ENCODE assay signal across 1 cellular context in genomic region chr2:43170733-43171101, GRCh38.
TF ChIP-seq lines count a peak whose summit lies in the region.

No MANE protein-coding gene starts in this region.

TF ChIP-seq in GM23338, 12 proteins besides CTCF, POLR2A, EP300 and RAD21 (continued from another document):
- TF ChIP-seq, protein P1, sequence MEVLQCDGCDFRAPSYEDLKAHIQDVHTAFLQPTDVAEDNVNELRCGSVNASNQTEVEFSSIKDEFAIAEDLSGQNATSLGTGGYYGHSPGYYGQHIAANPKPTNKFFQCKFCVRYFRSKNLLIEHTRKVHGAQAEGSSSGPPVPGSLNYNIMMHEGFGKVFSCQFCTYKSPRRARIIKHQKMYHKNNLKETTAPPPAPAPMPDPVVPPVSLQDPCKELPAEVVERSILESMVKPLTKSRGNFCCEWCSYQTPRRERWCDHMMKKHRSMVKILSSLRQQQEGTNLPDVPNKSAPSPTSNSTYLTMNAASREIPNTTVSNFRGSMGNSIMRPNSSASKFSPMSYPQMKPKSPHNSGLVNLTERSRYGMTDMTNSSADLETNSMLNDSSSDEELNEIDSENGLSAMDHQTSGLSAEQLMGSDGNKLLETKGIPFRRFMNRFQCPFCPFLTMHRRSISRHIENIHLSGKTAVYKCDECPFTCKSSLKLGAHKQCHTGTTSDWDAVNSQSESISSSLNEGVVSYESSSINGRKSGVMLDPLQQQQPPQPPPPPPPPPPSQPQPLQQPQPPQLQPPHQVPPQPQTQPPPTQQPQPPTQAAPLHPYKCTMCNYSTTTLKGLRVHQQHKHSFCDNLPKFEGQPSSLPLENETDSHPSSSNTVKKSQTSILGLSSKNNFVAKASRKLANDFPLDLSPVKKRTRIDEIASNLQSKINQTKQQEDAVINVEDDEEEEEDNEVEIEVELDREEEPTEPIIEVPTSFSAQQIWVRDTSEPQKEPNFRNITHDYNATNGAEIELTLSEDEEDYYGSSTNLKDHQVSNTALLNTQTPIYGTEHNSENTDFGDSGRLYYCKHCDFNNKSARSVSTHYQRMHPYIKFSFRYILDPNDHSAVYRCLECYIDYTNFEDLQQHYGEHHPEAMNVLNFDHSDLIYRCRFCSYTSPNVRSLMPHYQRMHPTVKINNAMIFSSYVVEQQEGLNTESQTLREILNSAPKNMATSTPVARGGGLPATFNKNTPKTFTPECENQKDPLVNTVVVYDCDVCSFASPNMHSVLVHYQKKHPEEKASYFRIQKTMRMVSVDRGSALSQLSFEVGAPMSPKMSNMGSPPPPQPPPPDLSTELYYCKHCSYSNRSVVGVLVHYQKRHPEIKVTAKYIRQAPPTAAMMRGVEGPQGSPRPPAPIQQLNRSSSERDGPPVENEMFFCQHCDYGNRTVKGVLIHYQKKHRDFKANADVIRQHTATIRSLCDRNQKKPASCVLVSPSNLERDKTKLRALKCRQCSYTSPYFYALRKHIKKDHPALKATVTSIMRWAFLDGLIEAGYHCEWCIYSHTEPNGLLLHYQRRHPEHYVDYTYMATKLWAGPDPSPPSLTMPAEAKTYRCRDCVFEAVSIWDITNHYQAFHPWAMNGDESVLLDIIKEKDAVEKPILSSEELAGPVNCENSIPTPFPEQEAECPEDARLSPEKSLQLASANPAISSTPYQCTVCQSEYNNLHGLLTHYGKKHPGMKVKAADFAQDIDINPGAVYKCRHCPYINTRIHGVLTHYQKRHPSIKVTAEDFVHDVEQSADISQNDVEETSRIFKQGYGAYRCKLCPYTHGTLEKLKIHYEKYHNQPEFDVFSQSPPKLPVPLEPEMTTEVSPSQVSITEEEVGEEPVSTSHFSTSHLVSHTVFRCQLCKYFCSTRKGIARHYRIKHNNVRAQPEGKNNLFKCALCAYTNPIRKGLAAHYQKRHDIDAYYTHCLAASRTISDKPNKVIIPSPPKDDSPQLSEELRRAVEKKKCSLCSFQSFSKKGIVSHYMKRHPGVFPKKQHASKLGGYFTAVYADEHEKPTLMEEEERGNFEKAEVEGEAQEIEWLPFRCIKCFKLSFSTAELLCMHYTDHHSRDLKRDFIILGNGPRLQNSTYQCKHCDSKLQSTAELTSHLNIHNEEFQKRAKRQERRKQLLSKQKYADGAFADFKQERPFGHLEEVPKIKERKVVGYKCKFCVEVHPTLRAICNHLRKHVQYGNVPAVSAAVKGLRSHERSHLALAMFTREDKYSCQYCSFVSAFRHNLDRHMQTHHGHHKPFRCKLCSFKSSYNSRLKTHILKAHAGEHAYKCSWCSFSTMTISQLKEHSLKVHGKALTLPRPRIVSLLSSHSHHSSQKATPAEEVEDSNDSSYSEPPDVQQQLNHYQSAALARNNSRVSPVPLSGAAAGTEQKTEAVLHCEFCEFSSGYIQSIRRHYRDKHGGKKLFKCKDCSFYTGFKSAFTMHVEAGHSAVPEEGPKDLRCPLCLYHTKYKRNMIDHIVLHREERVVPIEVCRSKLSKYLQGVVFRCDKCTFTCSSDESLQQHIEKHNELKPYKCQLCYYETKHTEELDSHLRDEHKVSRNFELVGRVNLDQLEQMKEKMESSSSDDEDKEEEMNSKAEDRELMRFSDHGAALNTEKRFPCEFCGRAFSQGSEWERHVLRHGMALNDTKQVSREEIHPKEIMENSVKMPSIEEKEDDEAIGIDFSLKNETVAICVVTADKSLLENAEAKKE (CRISPR knock-in tag; IDR thresholded peaks at IDR 0.05): no peak
- TF ChIP-seq, protein P2, sequence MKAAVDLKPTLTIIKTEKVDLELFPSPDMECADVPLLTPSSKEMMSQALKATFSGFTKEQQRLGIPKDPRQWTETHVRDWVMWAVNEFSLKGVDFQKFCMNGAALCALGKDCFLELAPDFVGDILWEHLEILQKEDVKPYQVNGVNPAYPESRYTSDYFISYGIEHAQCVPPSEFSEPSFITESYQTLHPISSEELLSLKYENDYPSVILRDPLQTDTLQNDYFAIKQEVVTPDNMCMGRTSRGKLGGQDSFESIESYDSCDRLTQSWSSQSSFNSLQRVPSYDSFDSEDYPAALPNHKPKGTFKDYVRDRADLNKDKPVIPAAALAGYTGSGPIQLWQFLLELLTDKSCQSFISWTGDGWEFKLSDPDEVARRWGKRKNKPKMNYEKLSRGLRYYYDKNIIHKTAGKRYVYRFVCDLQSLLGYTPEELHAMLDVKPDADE (IDR thresholded peaks at IDR 0.05): no peak
- TF ChIP-seq EZH2 (IDR thresholded peaks at IDR 0.05; ENCODE audit: low read depth, unreplicated experiment) (no peak), ZNF114 (CRISPR knock-in tag; IDR thresholded peaks at IDR 0.05) (no peak), POLR2AphosphoS5 (IDR thresholded peaks at IDR 0.05; ENCODE audit: low read depth) (no peak)
